Comparison of ENCODE assay signal across 12 cellular contexts in the genomic region with DNA sequence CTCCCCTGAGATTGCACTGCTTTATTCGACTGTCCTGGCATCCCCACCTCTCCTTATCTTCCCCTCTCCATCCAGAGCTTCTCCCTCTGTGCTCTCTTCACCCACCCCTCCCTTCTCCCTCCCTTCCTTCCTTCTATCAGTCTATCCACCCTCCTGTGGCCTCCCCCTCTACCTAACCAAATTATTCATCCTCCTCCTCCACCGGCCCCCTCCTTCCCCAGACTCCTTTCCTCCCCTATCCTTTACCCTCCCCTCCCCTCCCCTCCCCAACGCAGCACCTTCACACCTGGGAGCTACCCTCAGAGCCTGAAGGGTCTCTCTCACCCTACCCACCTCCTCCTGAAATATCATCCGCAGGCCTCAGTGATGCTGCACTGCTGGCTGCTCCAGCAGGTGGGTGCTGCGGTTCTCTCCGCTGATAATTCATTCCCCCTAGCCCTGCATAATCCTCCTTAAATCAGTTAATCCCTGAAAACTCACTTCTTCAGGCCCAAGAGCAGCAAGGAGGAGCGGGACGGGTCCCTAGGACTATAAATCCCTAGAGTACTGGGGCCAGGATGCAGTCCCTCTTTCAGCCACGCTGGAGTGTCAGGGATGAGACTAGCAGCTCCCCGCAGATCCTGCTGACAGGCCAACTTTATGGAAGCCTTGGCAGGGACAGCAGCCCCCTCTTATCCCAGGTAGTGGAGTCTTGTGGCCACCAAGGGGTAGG.
"Had no signal": no experiment of that assay in that cellular context is flagged by ENCODE, and none has a peak within 500 bp of the region (broad histone marks: within the 10 kb centered on the region; RNA-seq: fewer than 3 reads in every experiment).

No MANE protein-coding gene starts in this region.

- H3K27ac ChIP-seq: lower lobe of right lung, right atrium auricular region, tibial artery, vagina, VCaP had no signal

- H3K9me3 ChIP-seq: lower lobe of right lung, right atrium auricular region, tibial artery, vagina had no signal

- DNase-seq: activated CD4-positive, alpha-beta T cell treated with anti-CD3 and anti-CD28 coated beads, Interleukin-2, amount 10 ng/mL, durations not matched to agents 24 days and 14 days; activated naive CD4-positive, alpha-beta T cell treated with Interleukin-2 at 50 U/mL for 16 hours; cerebellar nuclear complex; glutamatergic neuron; lower lobe of right lung; midbrain; tibial artery had no signal

- H3K9me3 Mint-ChIP-seq: activated CD4-positive, alpha-beta T cell treated with anti-CD3 and anti-CD28 coated beads, Interleukin-2, amount 10 ng/mL, durations not matched to agents 24 days and 14 days; activated T-helper 1 cell treated with anti-CD3 and anti-CD28 coated beads, Interleukin-12 subunit alpha, Interleukin-12 subunit beta, Interleukin-2, Interleukin-4 antibody, amounts not matched to agents 30 ng/mL and 10 ng/mL and 1 ng/mL, durations not matched to agents 14 hours and 24 hours and 36 hours; stimulated activated effector memory CD8-positive, alpha-beta T cell treated with anti-CD3 and anti-CD28 coated beads, Interleukin-12 subunit alpha, Interleukin-12 subunit beta, amount 100 ng/mL, for 72 hours had no signal

- H3K4me3 ChIP-seq: lower lobe of right lung, right atrium auricular region, tibial artery, vagina had no signal

- H3K27me3 ChIP-seq: right atrium auricular region, tibial artery, vagina had no signal

- H3K4me1 ChIP-seq: lower lobe of right lung had no signal

- H3K36me3 Mint-ChIP-seq: stimulated activated effector memory CD8-positive, alpha-beta T cell treated with anti-CD3 and anti-CD28 coated beads, Interleukin-12 subunit alpha, Interleukin-12 subunit beta, amount 100 ng/mL, for 72 hours had no signal

- H3K27ac Mint-ChIP-seq: activated CD4-positive, alpha-beta T cell treated with anti-CD3 and anti-CD28 coated beads, Interleukin-2, amount 10 ng/mL, durations not matched to agents 24 days and 14 days; activated T-helper 1 cell treated with anti-CD3 and anti-CD28 coated beads, Interleukin-12 subunit alpha, Interleukin-12 subunit beta, Interleukin-2, Interleukin-4 antibody, amounts not matched to agents 30 ng/mL and 10 ng/mL and 1 ng/mL, durations not matched to agents 14 hours and 24 hours and 36 hours; stimulated activated effector memory CD8-positive, alpha-beta T cell treated with anti-CD3 and anti-CD28 coated beads, Interleukin-12 subunit alpha, Interleukin-12 subunit beta, amount 100 ng/mL, for 72 hours had no signal

- H3K36me3 ChIP-seq: lower lobe of right lung, right atrium auricular region, tibial artery, vagina had no signal

- H3K4me3 Mint-ChIP-seq: activated CD4-positive, alpha-beta T cell treated with anti-CD3 and anti-CD28 coated beads, Interleukin-2, amount 10 ng/mL, durations not matched to agents 24 days and 14 days; activated T-helper 1 cell treated with anti-CD3 and anti-CD28 coated beads, Interleukin-12 subunit alpha, Interleukin-12 subunit beta, Interleukin-2, Interleukin-4 antibody, amounts not matched to agents 30 ng/mL and 10 ng/mL and 1 ng/mL, durations not matched to agents 14 hours and 24 hours and 36 hours; stimulated activated effector memory CD8-positive, alpha-beta T cell treated with anti-CD3 and anti-CD28 coated beads, Interleukin-12 subunit alpha, Interleukin-12 subunit beta, amount 100 ng/mL, for 72 hours had no signal
